In genomic region chr14:77228056-77228455, GRCh38 we compare ENCODE assay signal across 1 cellular context.
TF ChIP-seq lines count a peak whose summit lies in the region.

No MANE protein-coding gene starts in this region.

TF ChIP-seq in H1, 55 proteins besides CTCF, POLR2A, EP300 and RAD21:
- TF ChIP-seq CHD1 (IDR thresholded peaks at IDR 0.05; ENCODE audit: low read depth, low read length) (no peak), SP4 (IDR thresholded peaks at IDR 0.05; ENCODE audit: low read length) (no peak), CBX5 (IDR thresholded peaks at IDR 0.05; ENCODE audit: low read depth, low read length) (no peak), SAP30 (IDR thresholded peaks at IDR 0.05; ENCODE audit: insufficient read depth, insufficient replicate concordance, low read length) (no peak), SP1 (IDR thresholded peaks at IDR 0.05; ENCODE audit: low read depth, low read length) (no peak), JUND (IDR thresholded peaks at IDR 0.05; ENCODE audit: low read length) (no peak), EZH2 (IDR thresholded peaks at IDR 0.05; ENCODE audit: low read depth, low read length, severe bottlenecking) (no peak), JUN (IDR thresholded peaks at IDR 0.05; ENCODE audit: low read depth, low read length) (no peak), SIX5 (IDR thresholded peaks at IDR 0.05; ENCODE audit: low read depth, low read length) (no peak), GABPA (IDR thresholded peaks at IDR 0.05; ENCODE audit: borderline replicate concordance, insufficient read depth, low read length) (no peak), FOSL1 (IDR thresholded peaks at IDR 0.05; ENCODE audit: insufficient read depth, low read depth, low read length) (no peak), MAFK (IDR thresholded peaks at IDR 0.05; ENCODE audit: low read depth, low read length) (no peak), ZNF274 (IDR thresholded peaks at IDR 0.05; ENCODE audit: borderline replicate concordance, extremely low read depth, low read length) (no peak), RNF2 (IDR thresholded peaks at IDR 0.05; ENCODE audit: borderline replicate concordance, low read depth, low read length, missing control alignments, poor library complexity, severe bottlenecking) (no peak), BRCA1 (IDR thresholded peaks at IDR 0.05; ENCODE audit: low read depth, low read length) (no peak), NANOG (IDR thresholded peaks at IDR 0.05; ENCODE audit: insufficient read depth, low read depth, low read length, poor library complexity, severe bottlenecking) (no peak)
